13 cellular contexts compared by ENCODE assay signal in the genomic region with DNA sequence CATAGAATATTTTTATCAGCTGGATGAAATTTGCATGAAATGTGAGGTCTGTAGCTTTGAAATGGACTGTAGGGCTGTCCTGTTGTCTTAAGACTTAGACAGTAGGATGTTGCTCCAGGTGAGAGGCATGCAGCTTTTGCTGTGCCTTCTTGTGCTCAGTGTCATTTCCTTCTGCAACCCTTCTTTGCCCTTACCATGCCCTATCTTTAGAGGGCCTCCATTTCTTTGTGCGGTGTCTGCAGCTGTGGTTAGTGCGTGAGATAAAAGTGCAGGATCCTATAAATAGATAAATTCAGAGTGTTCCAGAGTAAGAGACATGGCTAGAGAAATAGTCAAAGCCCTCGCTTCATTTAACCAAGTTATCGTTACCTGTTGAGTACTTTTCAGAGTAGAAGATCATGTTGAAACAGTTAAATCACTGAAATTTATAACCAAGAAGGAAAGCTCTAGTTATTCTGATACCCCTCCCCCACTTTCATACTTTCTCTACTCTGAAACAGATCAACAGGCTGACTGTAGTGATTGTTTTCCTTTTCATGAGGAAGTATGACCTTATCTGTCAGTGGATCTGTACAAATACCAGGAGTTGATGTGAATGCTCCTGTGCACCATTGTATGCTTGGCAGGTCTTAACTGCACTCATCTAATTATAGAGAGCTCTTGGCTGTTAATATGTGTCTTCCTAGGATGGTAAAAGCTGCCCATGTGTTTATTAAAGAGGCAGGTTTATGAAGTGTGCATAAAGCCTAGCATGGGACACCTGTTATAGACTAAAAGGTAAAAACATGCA. TPM values are rescaled to one million over a fixed set of nuclear protein-coding genes. Genes with fewer than 3 reads are reported as not detected.
DNase-seq lines count a peak whose midpoint lies in the region; ATAC-seq, FAIRE-seq and TF ChIP-seq lines count a peak whose summit lies in the region.
"Had no signal": no experiment of that assay in that cellular context is flagged by ENCODE, and none has a peak within 500 bp of the region (broad histone marks: within the 10 kb centered on the region; RNA-seq: fewer than 3 reads in every experiment).

No MANE protein-coding gene starts in this region.

- peaks cover 47% of the 10 kb centered on the region for H3K4me1 Mint-ChIP-seq in activated T-cell treated with anti-CD3 and anti-CD28 coated beads, Interleukin-2, amount 50 U/mL, for 24 hours (ENCODE audit: low read depth)

- H3K27me3 Mint-ChIP-seq in activated T-cell treated with anti-CD3 and anti-CD28 coated beads, Interleukin-2, amount 50 U/mL, for 24 hours = no peaks in the 10 kb centered on the region

- TF ChIP-seq POLR2A in gastrocnemius medialis (IDR thresholded peaks at IDR 0.05) = no peak

- intact Hi-C loops in Right ventricle myocardium superior (cut with DNase I) = no loop called here
- intact Hi-C loops in gastrocnemius medialis (cut with DNase I; ENCODE audit: low total_unique reads) = no loop called here
- intact Hi-C loops in left colon (cut with DNase I, micrococcal nuclease) = no loop called here

- H3K27ac ChIP-seq in VCaP = peak overlapping the region; percentile 93
- peak overlapping the region; percentile 29 to 63 (median 55) for H3K27ac ChIP-seq in gastrocnemius medialis
- H3K27ac ChIP-seq: pancreas had no signal

- H3K27ac Mint-ChIP-seq in activated T-cell treated with anti-CD3 and anti-CD28 coated beads, Interleukin-2, amount 50 U/mL, for 24 hours = peak overlapping the region; percentile 45

- peaks cover 2 to 70% of the 10 kb centered on the region in 2 donors for H3K36me3 ChIP-seq in gastrocnemius medialis

- FAIRE-seq in D721Med (lab: Jason Lieb, UNC) = no peak
- FAIRE-seq: pancreas had no signal

- no peaks in the 10 kb centered on the region for H3K27me3 ChIP-seq in gastrocnemius medialis
- H3K27me3 ChIP-seq: pancreas had no signal

- H3K4me1 ChIP-seq in gastrocnemius medialis = peaks cover 19% of the 10 kb centered on the region in 2 donors
- H3K4me1 ChIP-seq: pancreas had no signal

- no peaks in the 10 kb centered on the region for H3K9me3 ChIP-seq in gastrocnemius medialis
- H3K9me3 ChIP-seq: pancreas had no signal

- peaks cover 94% of the 10 kb centered on the region for H3K36me3 Mint-ChIP-seq in activated T-cell treated with anti-CD3 and anti-CD28 coated beads, Interleukin-2, amount 50 U/mL, for 24 hours (ENCODE audit: low read depth)

- TF ChIP-seq CTCF in VCaP (conservative IDR thresholded peaks at IDR 0.05) (no peak), gastrocnemius medialis (IDR thresholded peaks at IDR 0.05 in 4 of 5, conservative IDR thresholded peaks at IDR 0.05 in 1 of 5) (no peak), D721Med (IDR thresholded peaks at IDR 0.05; ENCODE audit: insufficient read depth, missing control alignments) (no peak)

- ATAC-seq in Right ventricle myocardium superior (ENCODE audit: poor library complexity) = peak; percentile 83
- peak; percentile 66 to 89 for ATAC-seq in gastrocnemius medialis
- ATAC-seq in GM18858 (IDR thresholded peaks at IDR 0.05; ENCODE audit: unreplicated experiment) = no peak
- ATAC-seq in left colon = no peak

- H3K4me3 Mint-ChIP-seq in activated T-cell treated with anti-CD3 and anti-CD28 coated beads, Interleukin-2, amount 50 U/mL, for 24 hours = no peak overlapping the region

- DNase-seq in activated T-cell treated with anti-CD3 and anti-CD28 coated beads, Interleukin-2, amount 50 U/mL, for 24 hours = peak; percentile 2
- no peak for DNase-seq in activated T-cell treated with anti-CD3 and anti-CD28 coated beads for 4 hours
- no peak for DNase-seq in Right ventricle myocardium superior
- DNase-seq in gastrocnemius medialis = no peak
- no peak for DNase-seq in D721Med (ENCODE audit: insufficient read length, low spot score)
- DNase-seq in left colon = no peak
- DNase-seq: activated CD4-positive, alpha-beta T cell treated with anti-CD3 and anti-CD28 coated beads, Interleukin-2, amount 50 U/mL, for 48 hours; amygdala; MV-4-11; pancreas; SW 1271 had no signal

- no peak overlapping the region for H3K4me3 ChIP-seq in gastrocnemius medialis
- H3K4me3 ChIP-seq: pancreas had no signal

- H3K9me3 Mint-ChIP-seq in activated T-cell treated with anti-CD3 and anti-CD28 coated beads, Interleukin-2, amount 50 U/mL, for 24 hours = no peaks in the 10 kb centered on the region

- in situ Hi-C loops in gastrocnemius medialis (cut with MboI; ENCODE audit: low sequenced_read_pairs in 4 of 4) = no loop called here

RNA-seq across cellular contexts. Expression of a gene that starts 18.2 kb away (rescaled TPM):
- total RNA-seq in Right ventricle myocardium superior (92.7 TPM), gastrocnemius medialis (100 to 1,000 TPM in 2 of 4 donors, 10 to 100 TPM in 2; 79.2 to 122 (median 103) TPM), left colon (10 to 100 TPM; 49.1 to 60.2 TPM)

Comparison
In these comparisons a context has a peak if more than half of its experiments do, and no peak if none do; other contexts are left out.
1. ATAC-seq: peak in Right ventricle myocardium superior (single experiment) and gastrocnemius medialis (2 of 2); none in GM18858 (single experiment) and left colon (single experiment).